ENCODE assay signal across 28 cellular contexts in genomic region chr20:59472059-59472458, GRCh38.
A peak's percentile ranks its signal among the peaks of the same experiment; 100 is the strongest.
DNase-seq lines count a peak whose midpoint lies in the region; FAIRE-seq and TF ChIP-seq lines count a peak whose summit lies in the region.
"Had no signal": no experiment of that assay in that cellular context is flagged by ENCODE, and none has a peak within 500 bp of the region (broad histone marks: within the 10 kb centered on the region; RNA-seq: fewer than 3 reads in every experiment).

No MANE protein-coding gene starts in this region.

- no peaks in the 10 kb centered on the region for H3K27me3 ChIP-seq in Peyer's patch

- TF ChIP-seq POLR2A in H54 (IDR thresholded peaks at IDR 0.05; ENCODE audit: low read depth, low read length) = no peak
- no peak for TF ChIP-seq POLR2A in Peyer's patch (IDR thresholded peaks at IDR 0.05)

- H3K4me1 Mint-ChIP-seq in type B pancreatic cell (ENCODE audit: unreplicated experiment) = peaks cover 16% of the 10 kb centered on the region
- H3K4me1 Mint-ChIP-seq: B cell had no signal

- TF ChIP-seq CTCF in type B pancreatic cell (conservative IDR thresholded peaks at IDR 0.05) (peak; percentile 47), Peyer's patch (IDR thresholded peaks at IDR 0.05) (no peak)

- no peaks in the 10 kb centered on the region for H3K9me3 ChIP-seq in Peyer's patch
- H3K9me3 ChIP-seq: SJSA1 had no signal

- DNase-seq in DMS79 treated with DMSO at 0.1 percent for 48 hours (lab: John Stamatoyannopoulos, UW) (peak; percentile 16), DMS79 (lab: John Stamatoyannopoulos, UW) (no peak), HTR-8/SVneo (ENCODE audit: insufficient read length, low spot score) (no peak), iPS-NIHi11 (ENCODE audit: low spot score) (peak; percentile 31), type B pancreatic cell (ENCODE audit: extremely low spot score, unreplicated experiment) (no peak), occipital lobe (lab: John Stamatoyannopoulos, UW) (no peak), H54 (ENCODE audit: insufficient read length, low spot score) (no peak), Peyer's patch (no peak)
- DNase-seq: Caco-2; CD8-positive, alpha-beta T cell; DND-41; Kasumi-1; NCI-H1048; NCI-H1417; NCI-H1694 treated with DMSO at 0.1 percent for 48 hours; NCI-H2081; NCI-H2227 treated with DMSO at 0.1 percent for 48 hours; NCI-H510A; NCI-H774; NK-92 treated with Interleukin-12 subunit alpha and Interleukin-12 subunit beta, amount 100 ng/mL, for 24 hours; PC-3; Right ventricle myocardium superior had no signal

- no peak overlapping the region for H3K4me3 ChIP-seq in Peyer's patch
- H3K4me3 ChIP-seq: K562, SJSA1 had no signal

- no peak overlapping the region for H3K4me3 Mint-ChIP-seq in type B pancreatic cell
- H3K4me3 Mint-ChIP-seq: B cell; CD8-positive, alpha-beta T cell had no signal

- peaks cover 4% of the 10 kb centered on the region for H3K27me3 Mint-ChIP-seq in type B pancreatic cell

- H3K36me3 ChIP-seq in Peyer's patch = no peaks in the 10 kb centered on the region
- H3K36me3 ChIP-seq: SJSA1 had no signal

- H3K27ac Mint-ChIP-seq in type B pancreatic cell = no peak overlapping the region
- H3K27ac Mint-ChIP-seq: B cell; CD8-positive, alpha-beta T cell had no signal

- H3K4me1 ChIP-seq in Peyer's patch = no peaks in the 10 kb centered on the region
- H3K4me1 ChIP-seq: Caco-2, SJSA1 had no signal

- H3K36me3 Mint-ChIP-seq in type B pancreatic cell = no peaks in the 10 kb centered on the region
- H3K36me3 Mint-ChIP-seq: CD8-positive, alpha-beta T cell had no signal

- no peak overlapping the region for H3K27ac ChIP-seq in Peyer's patch
- H3K27ac ChIP-seq: 22Rv1, C4-2B, SJSA1 had no signal

- no peaks in the 10 kb centered on the region for H3K9me3 Mint-ChIP-seq in type B pancreatic cell
- H3K9me3 Mint-ChIP-seq: CD8-positive, alpha-beta T cell had no signal

- FAIRE-seq in HTR-8/SVneo (lab: Jason Lieb, UNC) = peak; percentile 91
- no peak for FAIRE-seq in H54 (lab: Jason Lieb, UNC)
- FAIRE-seq: GM18507, K562 had no signal

Comparison
In these comparisons a context has a peak if more than half of its experiments do, and no peak if none do; other contexts are left out.
1. DNase-seq: peak in DMS79 treated with DMSO at 0.1 percent for 48 hours (single experiment) and iPS-NIHi11 (single experiment); none in DMS79 (single experiment), HTR-8/SVneo (single experiment), type B pancreatic cell (single experiment), occipital lobe (single experiment), H54 (single experiment) and Peyer's patch (0 of 3).